In genomic region chr7:135834262-135834661, GRCh38 we compare ENCODE assay signal across 1 cellular context.
TF ChIP-seq lines count a peak whose summit lies in the region.

No MANE protein-coding gene starts in this region.

TF ChIP-seq in GM12878, 131 proteins besides CTCF, POLR2A, EP300 and RAD21 (continued from another document):
- TF ChIP-seq ZBTB33 (IDR thresholded peaks at IDR 0.05) (no peak), MLLT1 (IDR thresholded peaks at IDR 0.05) (no peak), MYC (IDR thresholded peaks at IDR 0.05; ENCODE audit: insufficient read depth, insufficient read length, insufficient replicate concordance, low read length, severe bottlenecking) (no peak), CHD1 (IDR thresholded peaks at IDR 0.05; ENCODE audit: low read depth, low read length) (no peak), ZSCAN29 (IDR thresholded peaks at IDR 0.05) (no peak), IRF5 (IDR thresholded peaks at IDR 0.05; ENCODE audit: borderline replicate concordance) (no peak), RCOR1 (conservative IDR thresholded peaks at IDR 0.05; ENCODE audit: low read depth, low read length) (no peak), DPF2 (IDR thresholded peaks at IDR 0.05) (no peak), ZBED1 (IDR thresholded peaks at IDR 0.05; ENCODE audit: borderline replicate concordance) (no peak), USF1 (IDR thresholded peaks at IDR 0.05; ENCODE audit: borderline replicate concordance, extremely low read length, insufficient read depth, low read depth, low read length) (no peak)
